1 cellular context compared by ENCODE assay signal in the genomic region with DNA sequence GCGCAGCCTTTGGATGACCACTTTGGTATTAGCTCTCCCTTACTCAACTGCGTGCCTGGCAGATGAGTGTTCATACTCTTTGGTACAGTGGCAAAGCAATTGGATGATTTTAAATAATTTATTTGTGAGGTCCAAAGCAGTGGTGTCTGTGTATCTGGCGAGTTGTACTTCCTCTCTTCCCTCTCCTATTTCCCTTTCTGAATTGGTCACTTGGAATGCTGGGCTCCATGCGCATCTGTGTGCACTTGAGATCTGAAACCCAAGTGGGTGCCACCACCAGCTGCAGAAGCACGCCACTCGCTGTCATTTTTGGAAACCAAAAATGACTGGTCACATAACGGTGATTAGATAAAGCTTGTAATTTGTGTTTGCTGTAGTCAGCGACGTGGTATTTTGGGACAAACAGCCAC.
TF ChIP-seq lines count a peak whose summit lies in the region.

No MANE protein-coding gene starts in this region.

TF ChIP-seq in GM12878, 131 proteins besides CTCF, POLR2A, EP300 and RAD21 (continued from another document and continues in another):
- TF ChIP-seq, protein P1, sequence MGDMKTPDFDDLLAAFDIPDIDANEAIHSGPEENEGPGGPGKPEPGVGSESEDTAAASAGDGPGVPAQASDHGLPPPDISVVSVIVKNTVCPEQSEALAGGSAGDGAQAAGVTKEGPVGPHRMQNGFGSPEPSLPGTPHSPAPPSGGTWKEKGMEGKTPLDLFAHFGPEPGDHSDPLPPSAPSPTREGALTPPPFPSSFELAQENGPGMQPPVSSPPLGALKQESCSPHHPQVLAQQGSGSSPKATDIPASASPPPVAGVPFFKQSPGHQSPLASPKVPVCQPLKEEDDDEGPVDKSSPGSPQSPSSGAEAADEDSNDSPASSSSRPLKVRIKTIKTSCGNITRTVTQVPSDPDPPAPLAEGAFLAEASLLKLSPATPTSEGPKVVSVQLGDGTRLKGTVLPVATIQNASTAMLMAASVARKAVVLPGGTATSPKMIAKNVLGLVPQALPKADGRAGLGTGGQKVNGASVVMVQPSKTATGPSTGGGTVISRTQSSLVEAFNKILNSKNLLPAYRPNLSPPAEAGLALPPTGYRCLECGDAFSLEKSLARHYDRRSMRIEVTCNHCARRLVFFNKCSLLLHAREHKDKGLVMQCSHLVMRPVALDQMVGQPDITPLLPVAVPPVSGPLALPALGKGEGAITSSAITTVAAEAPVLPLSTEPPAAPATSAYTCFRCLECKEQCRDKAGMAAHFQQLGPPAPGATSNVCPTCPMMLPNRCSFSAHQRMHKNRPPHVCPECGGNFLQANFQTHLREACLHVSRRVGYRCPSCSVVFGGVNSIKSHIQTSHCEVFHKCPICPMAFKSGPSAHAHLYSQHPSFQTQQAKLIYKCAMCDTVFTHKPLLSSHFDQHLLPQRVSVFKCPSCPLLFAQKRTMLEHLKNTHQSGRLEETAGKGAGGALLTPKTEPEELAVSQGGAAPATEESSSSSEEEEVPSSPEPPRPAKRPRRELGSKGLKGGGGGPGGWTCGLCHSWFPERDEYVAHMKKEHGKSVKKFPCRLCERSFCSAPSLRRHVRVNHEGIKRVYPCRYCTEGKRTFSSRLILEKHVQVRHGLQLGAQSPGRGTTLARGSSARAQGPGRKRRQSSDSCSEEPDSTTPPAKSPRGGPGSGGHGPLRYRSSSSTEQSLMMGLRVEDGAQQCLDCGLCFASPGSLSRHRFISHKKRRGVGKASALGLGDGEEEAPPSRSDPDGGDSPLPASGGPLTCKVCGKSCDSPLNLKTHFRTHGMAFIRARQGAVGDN (IDR thresholded peaks at IDR 0.05): no peak
- TF ChIP-seq, protein P2, sequence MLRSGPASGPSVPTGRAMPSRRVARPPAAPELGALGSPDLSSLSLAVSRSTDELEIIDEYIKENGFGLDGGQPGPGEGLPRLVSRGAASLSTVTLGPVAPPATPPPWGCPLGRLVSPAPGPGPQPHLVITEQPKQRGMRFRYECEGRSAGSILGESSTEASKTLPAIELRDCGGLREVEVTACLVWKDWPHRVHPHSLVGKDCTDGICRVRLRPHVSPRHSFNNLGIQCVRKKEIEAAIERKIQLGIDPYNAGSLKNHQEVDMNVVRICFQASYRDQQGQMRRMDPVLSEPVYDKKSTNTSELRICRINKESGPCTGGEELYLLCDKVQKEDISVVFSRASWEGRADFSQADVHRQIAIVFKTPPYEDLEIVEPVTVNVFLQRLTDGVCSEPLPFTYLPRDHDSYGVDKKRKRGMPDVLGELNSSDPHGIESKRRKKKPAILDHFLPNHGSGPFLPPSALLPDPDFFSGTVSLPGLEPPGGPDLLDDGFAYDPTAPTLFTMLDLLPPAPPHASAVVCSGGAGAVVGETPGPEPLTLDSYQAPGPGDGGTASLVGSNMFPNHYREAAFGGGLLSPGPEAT (IDR thresholded peaks at IDR 0.05; ENCODE audit: low read depth): no peak
- TF ChIP-seq SMC3 (IDR thresholded peaks at IDR 0.05; ENCODE audit: borderline replicate concordance, low read length) (no peak), TAF1 (IDR thresholded peaks at IDR 0.05; ENCODE audit: borderline replicate concordance, low read depth, low read length) (no peak), NFXL1 (IDR thresholded peaks at IDR 0.05; ENCODE audit: borderline replicate concordance) (no peak), ETV6 (conservative IDR thresholded peaks at IDR 0.05 in 1 of 2, IDR thresholded peaks at IDR 0.05 in 1 of 2; ENCODE audit: borderline replicate concordance in 1 of 2, low read depth in 1 of 2) (peak in 1 of 2 experiments; percentile 49; a peak in 2 of 4 replicates), NR2C2 (IDR thresholded peaks at IDR 0.05; ENCODE audit: borderline replicate concordance, control insufficient read depth, insufficient read length, low read depth) (no peak), RELA (IDR thresholded peaks at IDR 0.05; ENCODE audit: borderline replicate concordance, partially characterized antibody) (no peak), IRF4 (IDR thresholded peaks at IDR 0.05; ENCODE audit: low read depth, low read length) (peak; percentile 63; the same call in 1 of the 2 replicates), ASH2L (IDR thresholded peaks at IDR 0.05; ENCODE audit: borderline replicate concordance, low read depth) (no peak), YBX1 (IDR thresholded peaks at IDR 0.05) (no peak), ZZZ3 (IDR thresholded peaks at IDR 0.05; ENCODE audit: control insufficient read depth, insufficient read length, low read depth) (no peak), ZSCAN29 (IDR thresholded peaks at IDR 0.05) (no peak), GATAD2B (conservative IDR thresholded peaks at IDR 0.05; ENCODE audit: low read depth) (no peak), TARDBP (IDR thresholded peaks at IDR 0.05; ENCODE audit: borderline replicate concordance) (no peak), BACH1 (IDR thresholded peaks at IDR 0.05; ENCODE audit: borderline replicate concordance) (no peak)
- TF ChIP-seq, protein P3, sequence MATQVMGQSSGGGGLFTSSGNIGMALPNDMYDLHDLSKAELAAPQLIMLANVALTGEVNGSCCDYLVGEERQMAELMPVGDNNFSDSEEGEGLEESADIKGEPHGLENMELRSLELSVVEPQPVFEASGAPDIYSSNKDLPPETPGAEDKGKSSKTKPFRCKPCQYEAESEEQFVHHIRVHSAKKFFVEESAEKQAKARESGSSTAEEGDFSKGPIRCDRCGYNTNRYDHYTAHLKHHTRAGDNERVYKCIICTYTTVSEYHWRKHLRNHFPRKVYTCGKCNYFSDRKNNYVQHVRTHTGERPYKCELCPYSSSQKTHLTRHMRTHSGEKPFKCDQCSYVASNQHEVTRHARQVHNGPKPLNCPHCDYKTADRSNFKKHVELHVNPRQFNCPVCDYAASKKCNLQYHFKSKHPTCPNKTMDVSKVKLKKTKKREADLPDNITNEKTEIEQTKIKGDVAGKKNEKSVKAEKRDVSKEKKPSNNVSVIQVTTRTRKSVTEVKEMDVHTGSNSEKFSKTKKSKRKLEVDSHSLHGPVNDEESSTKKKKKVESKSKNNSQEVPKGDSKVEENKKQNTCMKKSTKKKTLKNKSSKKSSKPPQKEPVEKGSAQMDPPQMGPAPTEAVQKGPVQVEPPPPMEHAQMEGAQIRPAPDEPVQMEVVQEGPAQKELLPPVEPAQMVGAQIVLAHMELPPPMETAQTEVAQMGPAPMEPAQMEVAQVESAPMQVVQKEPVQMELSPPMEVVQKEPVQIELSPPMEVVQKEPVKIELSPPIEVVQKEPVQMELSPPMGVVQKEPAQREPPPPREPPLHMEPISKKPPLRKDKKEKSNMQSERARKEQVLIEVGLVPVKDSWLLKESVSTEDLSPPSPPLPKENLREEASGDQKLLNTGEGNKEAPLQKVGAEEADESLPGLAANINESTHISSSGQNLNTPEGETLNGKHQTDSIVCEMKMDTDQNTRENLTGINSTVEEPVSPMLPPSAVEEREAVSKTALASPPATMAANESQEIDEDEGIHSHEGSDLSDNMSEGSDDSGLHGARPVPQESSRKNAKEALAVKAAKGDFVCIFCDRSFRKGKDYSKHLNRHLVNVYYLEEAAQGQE (IDR thresholded peaks at IDR 0.05; ENCODE audit: low read depth, low read length): no peak
- TF ChIP-seq, protein P4, sequence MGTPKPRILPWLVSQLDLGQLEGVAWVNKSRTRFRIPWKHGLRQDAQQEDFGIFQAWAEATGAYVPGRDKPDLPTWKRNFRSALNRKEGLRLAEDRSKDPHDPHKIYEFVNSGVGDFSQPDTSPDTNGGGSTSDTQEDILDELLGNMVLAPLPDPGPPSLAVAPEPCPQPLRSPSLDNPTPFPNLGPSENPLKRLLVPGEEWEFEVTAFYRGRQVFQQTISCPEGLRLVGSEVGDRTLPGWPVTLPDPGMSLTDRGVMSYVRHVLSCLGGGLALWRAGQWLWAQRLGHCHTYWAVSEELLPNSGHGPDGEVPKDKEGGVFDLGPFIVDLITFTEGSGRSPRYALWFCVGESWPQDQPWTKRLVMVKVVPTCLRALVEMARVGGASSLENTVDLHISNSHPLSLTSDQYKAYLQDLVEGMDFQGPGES (IDR thresholded peaks at IDR 0.05): no peak
- TF ChIP-seq, protein P5, sequence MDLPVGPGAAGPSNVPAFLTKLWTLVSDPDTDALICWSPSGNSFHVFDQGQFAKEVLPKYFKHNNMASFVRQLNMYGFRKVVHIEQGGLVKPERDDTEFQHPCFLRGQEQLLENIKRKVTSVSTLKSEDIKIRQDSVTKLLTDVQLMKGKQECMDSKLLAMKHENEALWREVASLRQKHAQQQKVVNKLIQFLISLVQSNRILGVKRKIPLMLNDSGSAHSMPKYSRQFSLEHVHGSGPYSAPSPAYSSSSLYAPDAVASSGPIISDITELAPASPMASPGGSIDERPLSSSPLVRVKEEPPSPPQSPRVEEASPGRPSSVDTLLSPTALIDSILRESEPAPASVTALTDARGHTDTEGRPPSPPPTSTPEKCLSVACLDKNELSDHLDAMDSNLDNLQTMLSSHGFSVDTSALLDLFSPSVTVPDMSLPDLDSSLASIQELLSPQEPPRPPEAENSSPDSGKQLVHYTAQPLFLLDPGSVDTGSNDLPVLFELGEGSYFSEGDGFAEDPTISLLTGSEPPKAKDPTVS (IDR thresholded peaks at IDR 0.05; ENCODE audit: low read depth, low read length): no peak
- TF ChIP-seq, protein P6, sequence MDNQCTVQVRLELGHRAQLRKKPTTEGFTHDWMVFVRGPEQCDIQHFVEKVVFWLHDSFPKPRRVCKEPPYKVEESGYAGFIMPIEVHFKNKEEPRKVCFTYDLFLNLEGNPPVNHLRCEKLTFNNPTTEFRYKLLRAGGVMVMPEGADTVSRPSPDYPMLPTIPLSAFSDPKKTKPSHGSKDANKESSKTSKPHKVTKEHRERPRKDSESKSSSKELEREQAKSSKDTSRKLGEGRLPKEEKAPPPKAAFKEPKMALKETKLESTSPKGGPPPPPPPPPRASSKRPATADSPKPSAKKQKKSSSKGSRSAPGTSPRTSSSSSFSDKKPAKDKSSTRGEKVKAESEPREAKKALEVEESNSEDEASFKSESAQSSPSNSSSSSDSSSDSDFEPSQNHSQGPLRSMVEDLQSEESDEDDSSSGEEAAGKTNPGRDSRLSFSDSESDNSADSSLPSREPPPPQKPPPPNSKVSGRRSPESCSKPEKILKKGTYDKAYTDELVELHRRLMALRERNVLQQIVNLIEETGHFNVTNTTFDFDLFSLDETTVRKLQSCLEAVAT (IDR thresholded peaks at IDR 0.05): no peak
- TF ChIP-seq, protein P7, sequence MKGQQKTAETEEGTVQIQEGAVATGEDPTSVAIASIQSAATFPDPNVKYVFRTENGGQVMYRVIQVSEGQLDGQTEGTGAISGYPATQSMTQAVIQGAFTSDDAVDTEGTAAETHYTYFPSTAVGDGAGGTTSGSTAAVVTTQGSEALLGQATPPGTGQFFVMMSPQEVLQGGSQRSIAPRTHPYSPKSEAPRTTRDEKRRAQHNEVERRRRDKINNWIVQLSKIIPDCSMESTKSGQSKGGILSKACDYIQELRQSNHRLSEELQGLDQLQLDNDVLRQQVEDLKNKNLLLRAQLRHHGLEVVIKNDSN (IDR thresholded peaks at IDR 0.05; ENCODE audit: borderline replicate concordance, extremely low read length, insufficient read depth, low read depth, low read length): no peak
- TF ChIP-seq, protein P8, sequence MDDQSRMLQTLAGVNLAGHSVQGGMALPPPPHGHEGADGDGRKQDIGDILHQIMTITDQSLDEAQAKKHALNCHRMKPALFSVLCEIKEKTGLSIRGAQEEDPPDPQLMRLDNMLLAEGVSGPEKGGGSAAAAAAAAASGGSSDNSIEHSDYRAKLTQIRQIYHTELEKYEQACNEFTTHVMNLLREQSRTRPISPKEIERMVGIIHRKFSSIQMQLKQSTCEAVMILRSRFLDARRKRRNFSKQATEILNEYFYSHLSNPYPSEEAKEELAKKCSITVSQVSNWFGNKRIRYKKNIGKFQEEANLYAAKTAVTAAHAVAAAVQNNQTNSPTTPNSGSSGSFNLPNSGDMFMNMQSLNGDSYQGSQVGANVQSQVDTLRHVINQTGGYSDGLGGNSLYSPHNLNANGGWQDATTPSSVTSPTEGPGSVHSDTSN (IDR thresholded peaks at IDR 0.05; ENCODE audit: insufficient replicate concordance, low read depth, low read length): no peak
- TF ChIP-seq, protein P9, sequence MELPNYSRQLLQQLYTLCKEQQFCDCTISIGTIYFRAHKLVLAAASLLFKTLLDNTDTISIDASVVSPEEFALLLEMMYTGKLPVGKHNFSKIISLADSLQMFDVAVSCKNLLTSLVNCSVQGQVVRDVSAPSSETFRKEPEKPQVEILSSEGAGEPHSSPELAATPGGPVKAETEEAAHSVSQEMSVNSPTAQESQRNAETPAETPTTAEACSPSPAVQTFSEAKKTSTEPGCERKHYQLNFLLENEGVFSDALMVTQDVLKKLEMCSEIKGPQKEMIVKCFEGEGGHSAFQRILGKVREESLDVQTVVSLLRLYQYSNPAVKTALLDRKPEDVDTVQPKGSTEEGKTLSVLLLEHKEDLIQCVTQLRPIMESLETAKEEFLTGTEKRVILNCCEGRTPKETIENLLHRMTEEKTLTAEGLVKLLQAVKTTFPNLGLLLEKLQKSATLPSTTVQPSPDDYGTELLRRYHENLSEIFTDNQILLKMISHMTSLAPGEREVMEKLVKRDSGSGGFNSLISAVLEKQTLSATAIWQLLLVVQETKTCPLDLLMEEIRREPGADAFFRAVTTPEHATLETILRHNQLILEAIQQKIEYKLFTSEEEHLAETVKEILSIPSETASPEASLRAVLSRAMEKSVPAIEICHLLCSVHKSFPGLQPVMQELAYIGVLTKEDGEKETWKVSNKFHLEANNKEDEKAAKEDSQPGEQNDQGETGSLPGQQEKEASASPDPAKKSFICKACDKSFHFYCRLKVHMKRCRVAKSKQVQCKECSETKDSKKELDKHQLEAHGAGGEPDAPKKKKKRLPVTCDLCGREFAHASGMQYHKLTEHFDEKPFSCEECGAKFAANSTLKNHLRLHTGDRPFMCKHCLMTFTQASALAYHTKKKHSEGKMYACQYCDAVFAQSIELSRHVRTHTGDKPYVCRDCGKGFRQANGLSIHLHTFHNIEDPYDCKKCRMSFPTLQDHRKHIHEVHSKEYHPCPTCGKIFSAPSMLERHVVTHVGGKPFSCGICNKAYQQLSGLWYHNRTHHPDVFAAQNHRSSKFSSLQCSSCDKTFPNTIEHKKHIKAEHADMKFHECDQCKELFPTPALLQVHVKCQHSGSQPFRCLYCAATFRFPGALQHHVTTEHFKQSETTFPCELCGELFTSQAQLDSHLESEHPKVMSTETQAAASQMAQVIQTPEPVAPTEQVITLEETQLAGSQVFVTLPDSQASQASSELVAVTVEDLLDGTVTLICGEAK (IDR thresholded peaks at IDR 0.05; ENCODE audit: borderline replicate concordance): no peak
- TF ChIP-seq, protein P10, sequence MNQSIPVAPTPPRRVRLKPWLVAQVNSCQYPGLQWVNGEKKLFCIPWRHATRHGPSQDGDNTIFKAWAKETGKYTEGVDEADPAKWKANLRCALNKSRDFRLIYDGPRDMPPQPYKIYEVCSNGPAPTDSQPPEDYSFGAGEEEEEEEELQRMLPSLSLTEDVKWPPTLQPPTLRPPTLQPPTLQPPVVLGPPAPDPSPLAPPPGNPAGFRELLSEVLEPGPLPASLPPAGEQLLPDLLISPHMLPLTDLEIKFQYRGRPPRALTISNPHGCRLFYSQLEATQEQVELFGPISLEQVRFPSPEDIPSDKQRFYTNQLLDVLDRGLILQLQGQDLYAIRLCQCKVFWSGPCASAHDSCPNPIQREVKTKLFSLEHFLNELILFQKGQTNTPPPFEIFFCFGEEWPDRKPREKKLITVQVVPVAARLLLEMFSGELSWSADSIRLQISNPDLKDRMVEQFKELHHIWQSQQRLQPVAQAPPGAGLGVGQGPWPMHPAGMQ (IDR thresholded peaks at IDR 0.05; ENCODE audit: borderline replicate concordance): no peak
- TF ChIP-seq, protein P11, sequence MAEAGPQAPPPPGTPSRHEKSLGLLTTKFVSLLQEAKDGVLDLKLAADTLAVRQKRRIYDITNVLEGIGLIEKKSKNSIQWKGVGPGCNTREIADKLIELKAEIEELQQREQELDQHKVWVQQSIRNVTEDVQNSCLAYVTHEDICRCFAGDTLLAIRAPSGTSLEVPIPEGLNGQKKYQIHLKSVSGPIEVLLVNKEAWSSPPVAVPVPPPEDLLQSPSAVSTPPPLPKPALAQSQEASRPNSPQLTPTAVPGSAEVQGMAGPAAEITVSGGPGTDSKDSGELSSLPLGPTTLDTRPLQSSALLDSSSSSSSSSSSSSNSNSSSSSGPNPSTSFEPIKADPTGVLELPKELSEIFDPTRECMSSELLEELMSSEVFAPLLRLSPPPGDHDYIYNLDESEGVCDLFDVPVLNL (IDR thresholded peaks at IDR 0.05; ENCODE audit: low read depth, low read length): no peak
- TF ChIP-seq, protein P12, sequence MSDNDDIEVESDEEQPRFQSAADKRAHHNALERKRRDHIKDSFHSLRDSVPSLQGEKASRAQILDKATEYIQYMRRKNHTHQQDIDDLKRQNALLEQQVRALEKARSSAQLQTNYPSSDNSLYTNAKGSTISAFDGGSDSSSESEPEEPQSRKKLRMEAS (IDR thresholded peaks at IDR 0.05; ENCODE audit: low read depth, low read length): no peak
